Comparison of ENCODE assay signal across 30 cellular contexts in the genomic region with DNA sequence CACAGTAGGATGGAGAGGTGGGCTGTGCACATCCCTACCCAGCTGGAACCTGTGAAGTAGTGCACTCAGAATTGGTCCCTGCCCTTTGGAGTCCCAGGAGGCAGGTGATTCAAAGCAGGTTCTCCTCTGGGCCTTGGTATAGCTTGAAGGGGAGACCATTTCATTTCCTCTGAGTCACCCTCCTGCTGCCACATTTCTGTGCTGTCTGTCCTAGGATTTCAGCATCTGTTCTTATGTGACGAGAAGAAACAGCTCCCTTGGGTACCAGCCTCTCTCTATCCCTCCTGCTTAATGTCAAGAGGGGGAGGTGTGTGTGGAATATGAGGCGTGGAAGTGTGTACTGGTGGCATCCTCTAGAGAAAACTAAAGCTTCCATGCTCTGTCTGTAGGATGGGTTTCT. TPM values are rescaled to one million over a fixed set of nuclear protein-coding genes. Genes with fewer than 3 reads are reported as not detected.
DNase-seq lines count a peak whose midpoint lies in the region; ATAC-seq, FAIRE-seq and TF ChIP-seq lines count a peak whose summit lies in the region.
"Had no signal": no experiment of that assay in that cellular context is flagged by ENCODE, and none has a peak within 500 bp of the region (broad histone marks: within the 10 kb centered on the region; RNA-seq: fewer than 3 reads in every experiment).

No MANE protein-coding gene starts in this region.

- TF ChIP-seq CTCF in H1 (IDR thresholded peaks at IDR 0.05; ENCODE audit: control extremely low read depth in 1 of 3, insufficient read depth in 1 of 3, low read depth in 1 of 3, low read length in 3 of 3) (no peak), gastrocnemius medialis (IDR thresholded peaks at IDR 0.05 in 4 of 5, conservative IDR thresholded peaks at IDR 0.05 in 1 of 5) (no peak)

- no peak overlapping the region for H2BK120ac ChIP-seq in H1 (replicated peaks; ENCODE audit: low read depth, low read length)

- H3K4me1 ChIP-seq in H1 (replicated peaks in 1 of 4; ENCODE audit: control insufficient read depth in 3 of 4, insufficient read depth in 4 of 4, low read length in 3 of 4) (peaks cover 0 to 5% (median under 1%) of the 10 kb centered on the region in 4 experiments; a peak in 3 of 7 replicates), gastrocnemius medialis (peaks cover 25 to 34% of the 10 kb centered on the region in 2 donors)

- no peak overlapping the region for H3K9ac ChIP-seq in H1 (replicated peaks in 1 of 4; ENCODE audit: extremely low read depth in 1 of 4, low read depth in 3 of 4, low read length in 3 of 4)

- CTCF ChIA-PET in H1 (lab: Charles Lee; ENCODE audit: partially characterized antibody): interaction anchor here (0.5 to 10.5 kb wide), 15 partner anchors 8 to 703 kb away, joined by 3 to 111 read pairs (median 5); a partner anchor contains a TSS

- no peak overlapping the region for H4K5ac ChIP-seq in H1 (ENCODE audit: insufficient read length, low read depth, low read length)

- no peak overlapping the region for H3K56ac ChIP-seq in H1 (replicated peaks; ENCODE audit: insufficient read length, low read depth, low read length)

- no peak overlapping the region for H2BK20ac ChIP-seq in H1 (ENCODE audit: low read length)

- in situ Hi-C loops in gastrocnemius medialis (cut with MboI; ENCODE audit: low sequenced_read_pairs in 4 of 4): no loop called here

- H3K79me2 ChIP-seq in H1 (ENCODE audit: control insufficient read depth in 1 of 2, insufficient read depth in 2 of 2, low read length in 2 of 2): peaks cover 0 to 12% of the 10 kb centered on the region in 2 experiments; a peak in 2 of 4 replicates

- no peak overlapping the region for H3K4ac ChIP-seq in H1 (replicated peaks; ENCODE audit: insufficient read length, low read depth, low read length)

- no peak overlapping the region for H2BK5ac ChIP-seq in H1 (ENCODE audit: low read depth, low read length)

- H3K27ac ChIP-seq in H1 (ENCODE audit: low read depth, low read length) (no peak overlapping the region), gastrocnemius medialis (peak overlapping the region in 3 of 4 donors; percentile 14 to 99 (median 41))
- H3K27ac ChIP-seq: 22Rv1, esophagus squamous epithelium, Peyer's patch, SJSA1, tibial artery, WERI-Rb-1 had no signal

- DNase-seq in DMS 273 (lab: John Stamatoyannopoulos, UW; ENCODE audit: unreplicated experiment) (peak; percentile 44), DMS 273 treated with DMSO at 0.1 percent for 48 hours (lab: John Stamatoyannopoulos, UW) (no peak), NCI-H2171 (lab: John Stamatoyannopoulos, UW) (peak; percentile 69), H1 (ENCODE audit: low read depth in 1 of 2, low spot score in 2 of 2) (no peak), gastrocnemius medialis (no peak), NCI-H226 (no peak)
- DNase-seq: activated CD4-positive, alpha-beta T cell treated with anti-CD3 and anti-CD28 coated beads, Interleukin-2, amount 50 U/mL, for 1 hour; activated CD8-positive, alpha-beta memory T cell treated with anti-CD3 and anti-CD28 coated beads, Interleukin-2, amount 50 U/mL, for 4 hours; activated naive CD8-positive, alpha-beta T cell treated with anti-CD3 and anti-CD28 coated beads, Interleukin-2, amount 10 ng/mL, durations not matched to agents 7 days and 5 days; Caco-2; effector CD4-positive, alpha-beta T cell; esophagus squamous epithelium; H7; MV-4-11; naive B cell; NCI-H1694 treated with DMSO at 0.1 percent for 48 hours; NCI-H446 treated with DMSO at 0.1 percent for 48 hours; occipital lobe; Peyer's patch; retina; stimulated activated CD4-positive, alpha-beta T cell treated with anti-CD3 and anti-CD28 coated beads, Interleukin-12 subunit alpha, Interleukin-12 subunit beta, amount 100 ng/mL, for 4 hours; stimulated activated CD4-positive, alpha-beta T cell treated with anti-CD3 and anti-CD28 coated beads, Interleukin-4, amount 100 ng/mL, for 4 hours; T-helper 2 cell; tibial artery; WERI-Rb-1 had no signal

- POLR2A ChIA-PET in H1 (lab: Charles Lee; ENCODE audit: partially characterized antibody): interaction anchor here (0.6 to 41.8 kb wide), 5 partner anchors 6 to 124 kb away, joined by 3 to 1227 read pairs (median 6); a partner anchor contains a TSS

- no peak for TF ChIP-seq RAD21 in H1 (IDR thresholded peaks at IDR 0.05 in 1 of 2, conservative IDR thresholded peaks at IDR 0.05 in 1 of 2; ENCODE audit: low read depth in 2 of 2, low read length in 2 of 2)

- no peak overlapping the region for H2BK12ac ChIP-seq in H1 (ENCODE audit: low read depth, low read length)

- no peak for TF ChIP-seq POLR2A in H1 (IDR thresholded peaks at IDR 0.05; ENCODE audit: control extremely low read depth in 1 of 2, low read depth in 2 of 2, low read length in 2 of 2)
- no peak for TF ChIP-seq POLR2A in gastrocnemius medialis (IDR thresholded peaks at IDR 0.05)

- H3K14ac ChIP-seq in H1 (ENCODE audit: insufficient read length): no peak overlapping the region

- no peak overlapping the region for H2AFZ ChIP-seq in H1 (ENCODE audit: low read length)

- H3K36me3 ChIP-seq in H1 (ENCODE audit: control insufficient read depth in 2 of 4, insufficient read depth in 4 of 4, low read length in 3 of 4): no peaks in the 10 kb centered on the region
- no peaks in the 10 kb centered on the region for H3K36me3 ChIP-seq in gastrocnemius medialis
- H3K36me3 ChIP-seq: esophagus squamous epithelium, Peyer's patch, tibial artery, WERI-Rb-1 had no signal

- H3K27me3 ChIP-seq in H1 (replicated peaks in 1 of 4; ENCODE audit: control insufficient read depth in 3 of 4, extremely low read depth in 1 of 4, insufficient read depth in 3 of 4, low read length in 3 of 4) (peaks cover 4 to 10% (median 6%) of the 10 kb centered on the region in 4 experiments), gastrocnemius medialis (no peaks in the 10 kb centered on the region)
- H3K27me3 ChIP-seq: esophagus squamous epithelium, Peyer's patch, SJSA1, tibial artery had no signal

- ATAC-seq in gastrocnemius medialis: no peak
- no peak for ATAC-seq in GM19467 (IDR thresholded peaks at IDR 0.05; ENCODE audit: unreplicated experiment)
- ATAC-seq in GM21447 (IDR thresholded peaks at IDR 0.05; ENCODE audit: unreplicated experiment): no peak
- ATAC-seq: K562 had no signal

- H3K23ac ChIP-seq in H1 (ENCODE audit: insufficient read length): no peak overlapping the region

- TF ChIP-seq EP300 in H1 (IDR thresholded peaks at IDR 0.05; ENCODE audit: borderline replicate concordance in 1 of 2, low read depth in 2 of 2, low read length in 2 of 2): no peak

- FAIRE-seq in H1 (lab: Jason Lieb, UNC): no peak
- FAIRE-seq: K562 had no signal

- H3K79me1 ChIP-seq in H1 (ENCODE audit: low read depth, low read length): no peaks in the 10 kb centered on the region

- peak overlapping the region; percentile 36; the same call in 1 of the 2 replicates for H2BK15ac ChIP-seq in H1 (ENCODE audit: low read length)

- intact Hi-C loops in gastrocnemius medialis (cut with DNase I; ENCODE audit: low total_unique reads): no loop called here

- H4K8ac ChIP-seq in H1 (ENCODE audit: extremely low read depth, insufficient read depth, low read length): no peak overlapping the region

- no peak overlapping the region for H3K4me2 ChIP-seq in H1 (ENCODE audit: insufficient read depth in 1 of 2, low read depth in 2 of 2, low read length in 2 of 2)

- no peak overlapping the region for H2AK5ac ChIP-seq in H1 (ENCODE audit: low read depth, low read length)

- H3K23me2 ChIP-seq in H1 (ENCODE audit: low read depth, low read length): peaks cover 5% of the 10 kb centered on the region; the same call in 1 of the 2 replicates

- peaks cover 0 to 3% of the 10 kb centered on the region in 2 experiments for H4K20me1 ChIP-seq in H1 (replicated peaks in 1 of 2; ENCODE audit: control insufficient read depth in 1 of 2, insufficient read depth in 2 of 2, low read length in 2 of 2)

- no peak overlapping the region for H3K18ac ChIP-seq in H1 (ENCODE audit: extremely low read depth, low read length)

- no peak overlapping the region for H4K91ac ChIP-seq in H1 (replicated peaks; ENCODE audit: insufficient read length, low read length)

- H3K4me3 ChIP-seq in H1 (ENCODE audit: extremely low read depth in 1 of 4, insufficient read depth in 2 of 4, low read depth in 3 of 4, low read length in 4 of 4) (no peak overlapping the region), gastrocnemius medialis (no peak overlapping the region)
- H3K4me3 ChIP-seq: esophagus squamous epithelium, K562, Peyer's patch, SJSA1, tibial artery had no signal

- WGBS in H1 (ENCODE audit: extremely low coverage in 1 of 2, insufficient coverage in 1 of 2, insufficient read length in 1 of 2, insufficient replicate concordance in 2 of 2, low coverage in 1 of 2, low lambda C conversion rate in 2 of 2, missing lambda C conversion rate in 1 of 2), 2 experiments: 76% methylated on average over 2 of the region's 2 CpGs; no CpG with 5 or more reads in 1 of the 2 experiments

- H3K9me3 ChIP-seq in H1 (ENCODE audit: insufficient read depth in 2 of 2, low read depth in 1 of 2, low read length in 1 of 2) (no peaks in the 10 kb centered on the region), gastrocnemius medialis (no peaks in the 10 kb centered on the region)
- H3K9me3 ChIP-seq: Caco-2, esophagus squamous epithelium, Peyer's patch, SJSA1, tibial artery had no signal

RNA-seq across cellular contexts. Expression of a gene that starts 5.0 kb away (rescaled TPM):
- 140 and 148 TPM in 2 replicates for total RNA-seq in H1 (2021; fragmentation: NEBNext Ultra II Directional; extraction: Animal tissue kit (Norgen Biotek cat#: 25700))
- polyA plus RNA-seq in H1 (2011; rRNA removed): 143 and 173 TPM in 2 replicates
- 181 TPM for polyA plus RNA-seq in H1 (2011; cell fraction: cytosol; rRNA removed)
- polyA plus RNA-seq in H1 (2011; cell fraction: nucleus; rRNA removed): 178 TPM
- polyA plus RNA-seq in H1 (2012, experiment 1 of 2): 161 to 195 TPM (median 173 TPM) in 4 replicates
- 101 TPM for polyA plus RNA-seq in H1 (2012, experiment 2 of 2)
- 146 TPM for polyA plus RNA-seq in H1 (2013, experiment 1 of 2)
- 156 TPM for polyA plus RNA-seq in H1 (2013, experiment 2 of 2)
- polyA minus RNA-seq in H1 (2011; rRNA and poly(A)+ RNA removed): 193 and 224 TPM in 2 replicates
- 160 TPM for polyA minus RNA-seq in H1 (2011; cell fraction: cytosol; rRNA and poly(A)+ RNA removed)
- 99.1 TPM for polyA minus RNA-seq in H1 (2011; cell fraction: nucleus; rRNA and poly(A)+ RNA removed)
- 1,000 to 10,000 TPM in 2 of 4 donors, 100 to 1,000 TPM in 2; 622 to 1,180 (median 1,000) TPM for total RNA-seq in gastrocnemius medialis

RNA-seq across cellular contexts. Expression of a gene that starts 5.6 kb away (rescaled TPM):
- not detected in 2 replicates for total RNA-seq in H1 (2021; fragmentation: NEBNext Ultra II Directional; extraction: Animal tissue kit (Norgen Biotek cat#: 25700))
- 0.24 and 0.25 TPM in 2 replicates for polyA plus RNA-seq in H1 (2011; rRNA removed)
- 0.23 TPM for polyA plus RNA-seq in H1 (2011; cell fraction: cytosol; rRNA removed)
- 0.47 TPM for polyA plus RNA-seq in H1 (2011; cell fraction: nucleus; rRNA removed)
- polyA plus RNA-seq in H1 (2012, experiment 1 of 2): 0.34 to 0.45 TPM in 2 of 4 replicates, not detected in the others
- polyA plus RNA-seq in H1 (2012, experiment 2 of 2): not detected
- polyA plus RNA-seq in H1 (2013, experiment 1 of 2): 0.41 TPM
- 0.70 TPM for polyA plus RNA-seq in H1 (2013, experiment 2 of 2)
- polyA minus RNA-seq in H1 (2011; rRNA and poly(A)+ RNA removed): not detected in 2 replicates
- not detected for polyA minus RNA-seq in H1 (2011; cell fraction: cytosol; rRNA and poly(A)+ RNA removed)
- not detected for polyA minus RNA-seq in H1 (2011; cell fraction: nucleus; rRNA and poly(A)+ RNA removed)
- total RNA-seq in gastrocnemius medialis: 10 to 100 TPM; 40.5 to 76.9 (median 52.8) TPM
- total RNA-seq: H7 had no signal

RNA-seq across cellular contexts. Expression of a gene that starts 58.1 kb away (rescaled TPM):
- total RNA-seq in H1 (2021; fragmentation: NEBNext Ultra II Directional; extraction: Animal tissue kit (Norgen Biotek cat#: 25700)): 166 and 173 TPM in 2 replicates
- 23.8 and 38.7 TPM in 2 replicates for polyA plus RNA-seq in H1 (2011; rRNA removed)
- 61.9 TPM for polyA plus RNA-seq in H1 (2011; cell fraction: cytosol; rRNA removed)
- 16.3 TPM for polyA plus RNA-seq in H1 (2011; cell fraction: nucleus; rRNA removed)
- polyA plus RNA-seq in H1 (2012, experiment 1 of 2): 166 to 245 TPM (median 172 TPM) in 4 replicates
- 24.6 TPM for polyA plus RNA-seq in H1 (2012, experiment 2 of 2)
- polyA plus RNA-seq in H1 (2013, experiment 1 of 2): 109 TPM
- polyA plus RNA-seq in H1 (2013, experiment 2 of 2): 111 TPM
- 23.7 and 25.9 TPM in 2 replicates for polyA minus RNA-seq in H1 (2011; rRNA and poly(A)+ RNA removed)
- 42.8 TPM for polyA minus RNA-seq in H1 (2011; cell fraction: cytosol; rRNA and poly(A)+ RNA removed)
- 20.1 TPM for polyA minus RNA-seq in H1 (2011; cell fraction: nucleus; rRNA and poly(A)+ RNA removed)
- 10 to 100 TPM; 26.0 to 34.1 (median 27.7) TPM for total RNA-seq in gastrocnemius medialis

Comparison
In these comparisons a context has a peak if more than half of its experiments do, and no peak if none do; other contexts are left out.
1. DNase-seq: peak in DMS 273 (single experiment) and NCI-H2171 (single experiment); none in DMS 273 treated with DMSO at 0.1 percent for 48 hours (single experiment), H1 (0 of 2), gastrocnemius medialis (0 of 2) and NCI-H226 (single experiment).
2. RNA of a gene that starts 5.6 kb away (total RNA-seq): 40.5 to 76.9 TPM in gastrocnemius medialis; not detected in H1; every median in the first group is over 10 times any median in the second.